ENCODE assay signal across 8 cellular contexts in the genomic region with DNA sequence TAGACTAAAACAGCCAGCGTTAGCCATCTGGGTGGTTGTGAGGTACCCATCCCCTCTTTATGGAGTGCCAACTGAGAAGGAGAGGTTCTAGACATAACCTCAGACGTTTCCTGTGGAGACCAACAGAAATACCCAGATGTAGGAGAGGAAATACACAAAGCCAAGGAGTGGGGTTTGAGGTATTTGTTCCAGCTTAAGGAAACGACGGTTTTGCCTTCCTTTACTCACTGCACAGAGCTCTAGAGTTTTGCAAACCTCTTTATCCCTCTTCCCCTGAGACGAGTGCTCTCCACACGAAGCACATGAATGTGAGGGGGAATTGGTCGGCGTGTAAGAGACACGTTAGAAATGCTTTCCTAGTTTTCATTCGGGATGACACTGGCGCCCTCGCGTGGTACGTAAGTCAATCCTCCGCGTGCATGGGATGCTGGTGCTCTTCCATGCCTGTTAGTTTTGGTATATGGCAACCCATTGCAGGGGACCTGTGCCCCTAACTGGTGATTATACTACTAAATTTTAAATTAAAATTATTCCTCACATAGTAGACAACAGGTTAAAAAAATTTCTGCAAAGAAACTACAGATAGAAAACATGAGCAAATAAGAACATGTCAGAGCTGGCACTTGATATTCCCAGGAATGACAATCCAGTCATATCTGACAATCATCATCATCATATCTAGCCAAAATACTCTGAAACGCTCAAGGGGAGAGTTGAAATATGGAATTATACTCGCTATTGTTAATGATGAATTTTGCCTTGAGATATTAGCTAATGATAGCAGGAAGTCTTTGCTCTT.
A peak's percentile ranks its signal among the peaks of the same experiment; 100 is the strongest.
DNase-seq lines count a peak whose midpoint lies in the region; ATAC-seq lines count a peak whose summit lies in the region.

No MANE protein-coding gene starts in this region.

- H2BK12ac ChIP-seq in trophoblast cell (ENCODE audit: low read length) = no peak overlapping the region

- H3K36me3 ChIP-seq in trophoblast cell (ENCODE audit: control insufficient read depth in 1 of 2, insufficient read depth in 2 of 2, low read length in 2 of 2) = no peaks in the 10 kb centered on the region

- WGBS in trophoblast cell (ENCODE audit: extremely low coverage, insufficient coverage, insufficient read length) = no CpG with 5 or more reads among the region's 18 CpGs

- no peak overlapping the region for H3K4me3 ChIP-seq in trophoblast cell (ENCODE audit: low read depth, low read length)

- no peak overlapping the region for H4K12ac ChIP-seq in trophoblast cell (ENCODE audit: low read depth, low read length)

- no peak overlapping the region for H2BK5ac ChIP-seq in trophoblast cell (ENCODE audit: low read depth, low read length, poor library complexity)

- no peak overlapping the region for H3K23ac ChIP-seq in trophoblast cell (ENCODE audit: low read length)

- no peak overlapping the region for H2BK120ac ChIP-seq in trophoblast cell (ENCODE audit: insufficient read depth, low read length, poor library complexity)

- H3K79me2 ChIP-seq in trophoblast cell (ENCODE audit: control insufficient read depth, insufficient read depth, low read length, poor library complexity) = no peaks in the 10 kb centered on the region

- DNase-seq in GDM1 (lab: John Stamatoyannopoulos, UW) = peak; percentile 71
- DNase-seq in H4 (ENCODE audit: low spot score) = peak; percentile 65
- peak; percentile 78 for DNase-seq in NCI-H82 (lab: John Stamatoyannopoulos, UW)
- DNase-seq in activated naive CD4-positive, alpha-beta T cell treated with anti-CD3 and anti-CD28 coated beads, Interleukin-2, amount 50 U/mL, for 16 hours = peak; percentile 22
- DNase-seq in head of caudate nucleus = peak; percentile 47 to 91 (median 78)
- peak; percentile 29 to 77 for DNase-seq in trophoblast cell
- DNase-seq in DMS79 treated with DMSO at 0.1 percent for 48 hours (lab: John Stamatoyannopoulos, UW) = no peak

- ATAC-seq in HG03521 (IDR thresholded peaks at IDR 0.05; ENCODE audit: unreplicated experiment) = no peak

- H3K4me2 ChIP-seq in trophoblast cell (ENCODE audit: low read length) = peak overlapping the region; percentile 24

- H3K14ac ChIP-seq in trophoblast cell (ENCODE audit: low read length) = no peak overlapping the region

- H3K27ac ChIP-seq in trophoblast cell (ENCODE audit: low read depth, low read length) = no peak overlapping the region

- H4K8ac ChIP-seq in trophoblast cell (ENCODE audit: low read depth, low read length) = no peak overlapping the region

- no peak overlapping the region for H3K9ac ChIP-seq in trophoblast cell (ENCODE audit: low read length)

- intact Hi-C loops in head of caudate nucleus (cut with DNase I) = no loop called here

- H3K27me3 ChIP-seq in trophoblast cell (ENCODE audit: insufficient read depth, low read length) = no peaks in the 10 kb centered on the region

- no peak overlapping the region for H3K4ac ChIP-seq in trophoblast cell (ENCODE audit: low read depth, low read length)

- no peak overlapping the region for H4K91ac ChIP-seq in trophoblast cell (ENCODE audit: low read depth, low read length)

- H3K4me1 ChIP-seq in trophoblast cell (ENCODE audit: control insufficient read depth in 1 of 2, insufficient read depth in 2 of 2, low read length in 2 of 2) = no peaks in the 10 kb centered on the region

- H3K79me1 ChIP-seq in trophoblast cell (ENCODE audit: low read length) = no peaks in the 10 kb centered on the region

- no peaks in the 10 kb centered on the region for H3K9me3 ChIP-seq in trophoblast cell (ENCODE audit: insufficient read depth, low read depth, low read length)

- no peak overlapping the region for H2AK5ac ChIP-seq in trophoblast cell (ENCODE audit: low read length)

- no peak overlapping the region for H3K18ac ChIP-seq in trophoblast cell (ENCODE audit: low read length)

- H2AFZ ChIP-seq in trophoblast cell (ENCODE audit: insufficient read depth, low read length, poor library complexity) = no peak overlapping the region
